Comparison of ENCODE assay signal across 8 cellular contexts in genomic region chr14:69767369-69767999, GRCh38. TPM values are rescaled to one million over a fixed set of nuclear protein-coding genes. Genes with fewer than 3 reads are reported as not detected.
A peak's percentile ranks its signal among the peaks of the same experiment; 100 is the strongest.
DNase-seq lines count a peak whose midpoint lies in the region; ATAC-seq, FAIRE-seq and TF ChIP-seq lines count a peak whose summit lies in the region.

No MANE protein-coding gene starts in this region.

- H2BK5ac ChIP-seq in H1 (ENCODE audit: low read depth, low read length) (peak overlapping the region; percentile 100), mesendoderm (ENCODE audit: low read length) (peak overlapping the region; percentile 73)

- H3K79me2 ChIP-seq in H1 (ENCODE audit: control insufficient read depth in 1 of 2, insufficient read depth in 2 of 2, low read length in 2 of 2) = peaks cover 6 to 37% of the 10 kb centered on the region in 2 experiments
- peaks cover 27% of the 10 kb centered on the region for H3K79me2 ChIP-seq in mesendoderm (ENCODE audit: control insufficient read depth, insufficient read depth, low read length)

- H3K4me1 ChIP-seq in CD8-positive, alpha-beta memory T cell (ENCODE audit: insufficient read depth, low read length) = peaks cover 45% of the 10 kb centered on the region
- peaks cover 0 to 5% (median 3%) of the 10 kb centered on the region in 4 experiments; a peak in 5 of 7 replicates for H3K4me1 ChIP-seq in H1 (replicated peaks in 1 of 4; ENCODE audit: control insufficient read depth in 3 of 4, insufficient read depth in 4 of 4, low read length in 3 of 4)
- peaks cover 4% of the 10 kb centered on the region for H3K4me1 ChIP-seq in mesendoderm (ENCODE audit: control insufficient read depth, low read depth, low read length)

- peak overlapping the region; percentile 94 for H2BK12ac ChIP-seq in H1 (ENCODE audit: low read depth, low read length)

- CTCF ChIA-PET in CD8-positive, alpha-beta memory T cell (lab: Charles Lee) = interaction anchor here (1.6 kb wide), 1 partner anchor 40 kb away, joined by 9 read pairs; no protein-coding TSS in a partner anchor
- CTCF ChIA-PET in activated CD8-positive, alpha-beta memory T cell treated with anti-CD3 and anti-CD28 coated beads, Interleukin-2, amount 10 ng/mL, durations not matched to agents 7 days and 5 days (lab: Charles Lee) = interaction anchor here (0.9 to 2.5 kb wide), 5 partner anchors 9 to 219 kb away, joined by 3 to 6 read pairs (median 3); no protein-coding TSS in a partner anchor
- CTCF ChIA-PET in H1 (lab: Charles Lee; ENCODE audit: partially characterized antibody) = interaction anchor here (0.7 to 0.8 kb wide), 2 partner anchors 36 to 193 kb away, joined by 4 read pairs; no protein-coding TSS in a partner anchor

- peak overlapping the region; percentile 99 to 100 (median 100) for H3K27ac Mint-ChIP-seq in CD8-positive, alpha-beta memory T cell
- H3K27ac Mint-ChIP-seq in activated CD8-positive, alpha-beta memory T cell treated with anti-CD3 and anti-CD28 coated beads, Interleukin-2, amount 10 ng/mL, durations not matched to agents 7 days and 5 days = peak overlapping the region; percentile 100

- H3K79me1 ChIP-seq in H1 (ENCODE audit: low read depth, low read length) (peaks cover 9% of the 10 kb centered on the region; the same call in 1 of the 2 replicates), mesendoderm (ENCODE audit: low read length) (peaks cover 17% of the 10 kb centered on the region)

- TF ChIP-seq RAD21 in H1 (IDR thresholded peaks at IDR 0.05 in 1 of 2, conservative IDR thresholded peaks at IDR 0.05 in 1 of 2; ENCODE audit: low read depth in 2 of 2, low read length in 2 of 2) = no peak

- H3K27me3 Mint-ChIP-seq in CD8-positive, alpha-beta memory T cell = peaks cover 0 to 20% of the 10 kb centered on the region in 2 donors
- no peaks in the 10 kb centered on the region for H3K27me3 Mint-ChIP-seq in activated CD8-positive, alpha-beta memory T cell treated with anti-CD3 and anti-CD28 coated beads, Interleukin-2, amount 10 ng/mL, durations not matched to agents 7 days and 5 days

- H3K36me3 Mint-ChIP-seq in CD8-positive, alpha-beta memory T cell = peaks cover 33 to 55% (median 35%) of the 10 kb centered on the region in 3 donors
- H3K36me3 Mint-ChIP-seq in activated CD8-positive, alpha-beta memory T cell treated with anti-CD3 and anti-CD28 coated beads, Interleukin-2, amount 10 ng/mL, durations not matched to agents 7 days and 5 days = peaks cover 57% of the 10 kb centered on the region

- H3K4me2 ChIP-seq in H1 (ENCODE audit: insufficient read depth in 1 of 2, low read depth in 2 of 2, low read length in 2 of 2) = peak overlapping the region; percentile 62 to 70
- peak overlapping the region; percentile 52 for H3K4me2 ChIP-seq in mesendoderm (ENCODE audit: low read length)

- 1% methylated on average over 33 of the region's 54 CpGs; no CpG with 5 or more reads in 1 of the 2 experiments for WGBS in H1 (ENCODE audit: extremely low coverage in 1 of 2, insufficient coverage in 1 of 2, insufficient read length in 1 of 2, insufficient replicate concordance in 2 of 2, low coverage in 1 of 2, low lambda C conversion rate in 2 of 2, missing lambda C conversion rate in 1 of 2), 2 experiments
- no CpG with 5 or more reads among the region's 54 CpGs for WGBS in mesendoderm (ENCODE audit: extremely low coverage, insufficient coverage, low lambda C conversion rate)

- H3K9ac ChIP-seq in H1 (replicated peaks in 1 of 4; ENCODE audit: extremely low read depth in 1 of 4, low read depth in 3 of 4, low read length in 3 of 4) = peak overlapping the region; percentile 94 to 100 (median 100)
- H3K9ac ChIP-seq in mesendoderm (ENCODE audit: low read length) = peak overlapping the region; percentile 93

- H3K23ac ChIP-seq in H1 (ENCODE audit: insufficient read length) = no peak overlapping the region
- no peak overlapping the region for H3K23ac ChIP-seq in mesendoderm (ENCODE audit: low read length)

- H3K36me3 ChIP-seq in CD8-positive, alpha-beta memory T cell (ENCODE audit: insufficient read depth, low read length) = peaks cover 44% of the 10 kb centered on the region
- H3K36me3 ChIP-seq in H1 (ENCODE audit: control insufficient read depth in 2 of 4, insufficient read depth in 4 of 4, low read length in 3 of 4) (peaks cover 39 to 47% (median 44%) of the 10 kb centered on the region in 4 experiments), mesendoderm (ENCODE audit: control insufficient read depth, insufficient read depth, low read length) (peaks cover 25% of the 10 kb centered on the region)

- H3K4ac ChIP-seq in H1 (replicated peaks; ENCODE audit: insufficient read length, low read depth, low read length) (peak overlapping the region; percentile 94), mesendoderm (ENCODE audit: low read depth, low read length) (peak overlapping the region; percentile 92)

- H4K8ac ChIP-seq in H1 (ENCODE audit: extremely low read depth, insufficient read depth, low read length) = peak overlapping the region; percentile 100
- no peak overlapping the region for H4K8ac ChIP-seq in mesendoderm (ENCODE audit: low read depth, low read length)

- peak overlapping the region; percentile 94 for H3K56ac ChIP-seq in H1 (replicated peaks; ENCODE audit: insufficient read length, low read depth, low read length)
- peak overlapping the region; percentile 96 for H3K56ac ChIP-seq in mesendoderm (ENCODE audit: low read length)

- peaks cover 14 to 15% of the 10 kb centered on the region in 2 experiments for H4K20me1 ChIP-seq in H1 (replicated peaks in 1 of 2; ENCODE audit: control insufficient read depth in 1 of 2, insufficient read depth in 2 of 2, low read length in 2 of 2)

- peak overlapping the region; percentile 98 to 100 (median 99) for H3K4me3 Mint-ChIP-seq in CD8-positive, alpha-beta memory T cell
- peak overlapping the region; percentile 98 for H3K4me3 Mint-ChIP-seq in activated CD8-positive, alpha-beta memory T cell treated with anti-CD3 and anti-CD28 coated beads, Interleukin-2, amount 10 ng/mL, durations not matched to agents 7 days and 5 days

- POLR2A ChIA-PET in CD8-positive, alpha-beta memory T cell (lab: Charles Lee) = interaction anchor here (0.5 to 2.9 kb wide), 7 partner anchors 9 to 974 kb away, joined by 3 to 30 read pairs (median 4); partner anchors contain the start of genes SUSD6 and ZFP36L1
- POLR2A ChIA-PET in H1 (lab: Charles Lee; ENCODE audit: partially characterized antibody) = interaction anchor here (0.6 to 3.8 kb wide), 31 partner anchors 9 to 240 kb away, joined by 3 to 39 read pairs (median 4); partner anchors contain the start of genes SLC10A1 and SUSD6

- peaks cover 0 to 7% (median 0%) of the 10 kb centered on the region in 5 donors for H3K9me3 Mint-ChIP-seq in CD8-positive, alpha-beta memory T cell
- peaks cover 5% of the 10 kb centered on the region for H3K9me3 Mint-ChIP-seq in activated CD8-positive, alpha-beta memory T cell treated with anti-CD3 and anti-CD28 coated beads, Interleukin-2, amount 10 ng/mL, durations not matched to agents 7 days and 5 days (ENCODE audit: low read depth)

- no peak for TF ChIP-seq CTCF in H1 (IDR thresholded peaks at IDR 0.05; ENCODE audit: control extremely low read depth in 1 of 3, insufficient read depth in 1 of 3, low read depth in 1 of 3, low read length in 3 of 3)

- peak overlapping the region; percentile 100 for H3K27ac ChIP-seq in CD8-positive, alpha-beta memory T cell (ENCODE audit: low read depth, low read length)
- H3K27ac ChIP-seq in H1 (ENCODE audit: low read depth, low read length) (peak overlapping the region; percentile 99), mesendoderm (ENCODE audit: low read depth, low read length) (peak overlapping the region; percentile 92)

- peak overlapping the region; percentile 92 for H4K91ac ChIP-seq in H1 (replicated peaks; ENCODE audit: insufficient read length, low read length)

- ATAC-seq in GM21367 (IDR thresholded peaks at IDR 0.05; ENCODE audit: unreplicated experiment) = peak; percentile 53
- ATAC-seq in activated CD8-positive, alpha-beta memory T cell treated with anti-CD3 and anti-CD28 coated beads, Interleukin-2, amount 10 ng/mL, durations not matched to agents 7 days and 5 days = peak; percentile 68

- H4K5ac ChIP-seq in H1 (ENCODE audit: insufficient read length, low read depth, low read length) (peak overlapping the region; percentile 99), mesendoderm (ENCODE audit: low read length) (no peak overlapping the region)

- H2BK120ac ChIP-seq in H1 (replicated peaks; ENCODE audit: low read depth, low read length) = peak overlapping the region; percentile 38
- no peak overlapping the region for H2BK120ac ChIP-seq in mesendoderm (ENCODE audit: low read depth, low read length)

- no peak overlapping the region for H2AFZ ChIP-seq in H1 (ENCODE audit: low read length)

- H3K4me1 Mint-ChIP-seq in CD8-positive, alpha-beta memory T cell = peaks cover 60 to 66% (median 65%) of the 10 kb centered on the region in 3 donors
- H3K4me1 Mint-ChIP-seq in activated CD8-positive, alpha-beta memory T cell treated with anti-CD3 and anti-CD28 coated beads, Interleukin-2, amount 10 ng/mL, durations not matched to agents 7 days and 5 days = peaks cover 58% of the 10 kb centered on the region

- H2AK5ac ChIP-seq in H1 (ENCODE audit: low read depth, low read length) = peak overlapping the region; percentile 98; the same call in 1 of the 2 replicates
- peak overlapping the region; percentile 88 for H2AK5ac ChIP-seq in mesendoderm (ENCODE audit: low read length)

- TF ChIP-seq POLR2A in H1 (IDR thresholded peaks at IDR 0.05; ENCODE audit: control extremely low read depth in 1 of 2, low read depth in 2 of 2, low read length in 2 of 2) = peak; percentile 43 to 64

- H3K18ac ChIP-seq in H1 (ENCODE audit: extremely low read depth, low read length) (peak overlapping the region; percentile 99), mesendoderm (ENCODE audit: low read length) (peak overlapping the region; percentile 81)

- no peak overlapping the region for H2BK20ac ChIP-seq in H1 (ENCODE audit: low read length)

- no peak overlapping the region for H3K14ac ChIP-seq in H1 (ENCODE audit: insufficient read length)

- FAIRE-seq in H1 (lab: Jason Lieb, UNC) = no peak

- H2BK15ac ChIP-seq in H1 (ENCODE audit: low read length) = no peak overlapping the region
- H2BK15ac ChIP-seq in mesendoderm (replicated peaks; ENCODE audit: low read depth) = no peak overlapping the region

- H3K9me3 ChIP-seq in CD8-positive, alpha-beta memory T cell (ENCODE audit: low read length) = no peaks in the 10 kb centered on the region
- no peaks in the 10 kb centered on the region for H3K9me3 ChIP-seq in H1 (ENCODE audit: insufficient read depth in 2 of 2, low read depth in 1 of 2, low read length in 1 of 2)

- 0 out of 3 replicates have a peak, but pooled peaks of 1 of the 2 experiments have one; percentile 35 for TF ChIP-seq EP300 in H1 (IDR thresholded peaks at IDR 0.05; ENCODE audit: borderline replicate concordance in 1 of 2, low read depth in 2 of 2, low read length in 2 of 2)

- peak; percentile 84 to 93 (median 88) for DNase-seq in CD8-positive, alpha-beta memory T cell
- DNase-seq in HT1080 (ENCODE audit: low read depth) (peak; percentile 88), H1 (ENCODE audit: low read depth in 1 of 2, low spot score in 2 of 2) (peak; percentile 73 to 93), mesendoderm (peak; percentile 96)
- DNase-seq in NK-92 treated with Interleukin-12 subunit alpha and Interleukin-12 subunit beta, amount 100 ng/mL, for 24 hours (lab: John Stamatoyannopoulos, UW) = peak; percentile 89
- peak; percentile 93 for DNase-seq in activated CD8-positive, alpha-beta memory T cell treated with anti-CD3 and anti-CD28 coated beads, Interleukin-2, amount 10 ng/mL, durations not matched to agents 7 days and 5 days
- peak; percentile 82 for DNase-seq in stimulated activated CD8-positive, alpha-beta memory T cell treated with anti-CD3 and anti-CD28 coated beads, Interleukin-12 subunit alpha, Interleukin-12 subunit beta, amount 100 ng/mL, for 24 hours (ENCODE audit: extremely low read depth)

- H3K27me3 ChIP-seq in CD8-positive, alpha-beta memory T cell (ENCODE audit: insufficient read depth, low read length, poor library complexity, severe bottlenecking) = no peaks in the 10 kb centered on the region
- H3K27me3 ChIP-seq in H1 (replicated peaks in 1 of 4; ENCODE audit: control insufficient read depth in 3 of 4, extremely low read depth in 1 of 4, insufficient read depth in 3 of 4, low read length in 3 of 4) (no peaks in the 10 kb centered on the region), mesendoderm (ENCODE audit: insufficient read depth, low read length, poor library complexity) (no peaks in the 10 kb centered on the region)

- H3K23me2 ChIP-seq in H1 (ENCODE audit: low read depth, low read length) = peaks cover 3% of the 10 kb centered on the region; the same call in 1 of the 2 replicates

- H3K4me3 ChIP-seq in CD8-positive, alpha-beta memory T cell (ENCODE audit: low read length) = peak overlapping the region; percentile 99
- peak overlapping the region; percentile 95 to 100 (median 98) for H3K4me3 ChIP-seq in H1 (ENCODE audit: extremely low read depth in 1 of 4, insufficient read depth in 2 of 4, low read depth in 3 of 4, low read length in 4 of 4)
- peak overlapping the region; percentile 84 for H3K4me3 ChIP-seq in mesendoderm (ENCODE audit: low read length)

RNA-seq across cellular contexts. Expression of gene SRSF5, which starts 0.5 kb away (rescaled TPM):
- total RNA-seq in CD8-positive, alpha-beta memory T cell = 100 to 1,000 TPM; 291 to 307 TPM
- 1,226 TPM for polyA plus RNA-seq in CD8-positive, alpha-beta memory T cell
- 120 and 191 TPM in 2 replicates for total RNA-seq in HT1080 (2014; rRNA removed; shearing (Covaris generic))
- polyA plus RNA-seq in HT1080 (2015; cell fraction: cytosol; rRNA removed) = 224 TPM in 2 replicates
- polyA plus RNA-seq in HT1080 (2015; cell fraction: nucleus; rRNA removed) = 1,094 and 1,109 TPM in 2 replicates
- 100 to 1,000 TPM; 335 to 407 TPM for total RNA-seq in activated CD8-positive, alpha-beta memory T cell treated with anti-CD3 and anti-CD28 coated beads, Interleukin-2, amount 10 ng/mL, durations not matched to agents 7 days and 5 days
- 226 and 238 TPM in 2 replicates for total RNA-seq in H1 (2021; fragmentation: NEBNext Ultra II Directional; extraction: Animal tissue kit (Norgen Biotek cat#: 25700))
- 101 and 114 TPM in 2 replicates for polyA plus RNA-seq in H1 (2011; rRNA removed)
- polyA plus RNA-seq in H1 (2011; cell fraction: cytosol; rRNA removed) = 369 TPM
- polyA plus RNA-seq in H1 (2011; cell fraction: nucleus; rRNA removed) = 200 TPM
- 380 to 494 TPM (median 401 TPM) in 4 replicates for polyA plus RNA-seq in H1 (2012, experiment 1 of 2)
- 62.0 TPM for polyA plus RNA-seq in H1 (2012, experiment 2 of 2)
- polyA plus RNA-seq in H1 (2013, experiment 1 of 2) = 219 TPM
- 196 TPM for polyA plus RNA-seq in H1 (2013, experiment 2 of 2)
- polyA minus RNA-seq in H1 (2011; rRNA and poly(A)+ RNA removed) = 82.9 and 96.4 TPM in 2 replicates
- 118 TPM for polyA minus RNA-seq in H1 (2011; cell fraction: cytosol; rRNA and poly(A)+ RNA removed)
- 225 TPM for polyA minus RNA-seq in H1 (2011; cell fraction: nucleus; rRNA and poly(A)+ RNA removed)
- 231 TPM for polyA plus RNA-seq in mesendoderm (2013, experiment 1 of 2)
- 225 TPM for polyA plus RNA-seq in mesendoderm (2013, experiment 2 of 2)

RNA-seq across cellular contexts. Expression of gene SLC10A1, which starts 29.6 kb away (rescaled TPM):
- not detected for total RNA-seq in CD8-positive, alpha-beta memory T cell
- not detected for polyA plus RNA-seq in CD8-positive, alpha-beta memory T cell
- total RNA-seq in HT1080 (2014; rRNA removed; shearing (Covaris generic)) = not detected in 2 replicates
- not detected in 2 replicates for polyA plus RNA-seq in HT1080 (2015; cell fraction: cytosol; rRNA removed)
- not detected in 2 replicates for polyA plus RNA-seq in HT1080 (2015; cell fraction: nucleus; rRNA removed)
- total RNA-seq in activated CD8-positive, alpha-beta memory T cell treated with anti-CD3 and anti-CD28 coated beads, Interleukin-2, amount 10 ng/mL, durations not matched to agents 7 days and 5 days = not detected
- total RNA-seq in H1 (2021; fragmentation: NEBNext Ultra II Directional; extraction: Animal tissue kit (Norgen Biotek cat#: 25700)) = not detected in 2 replicates
- not detected in 2 replicates for polyA plus RNA-seq in H1 (2011; rRNA removed)
- not detected for polyA plus RNA-seq in H1 (2011; cell fraction: cytosol; rRNA removed)
- not detected for polyA plus RNA-seq in H1 (2011; cell fraction: nucleus; rRNA removed)
- polyA plus RNA-seq in H1 (2012, experiment 1 of 2) = not detected in 4 replicates
- polyA plus RNA-seq in H1 (2012, experiment 2 of 2) = not detected
- 0.06 TPM for polyA plus RNA-seq in H1 (2013, experiment 1 of 2)
- polyA plus RNA-seq in H1 (2013, experiment 2 of 2) = not detected
- polyA minus RNA-seq in H1 (2011; rRNA and poly(A)+ RNA removed) = not detected in 2 replicates
- not detected for polyA minus RNA-seq in H1 (2011; cell fraction: cytosol; rRNA and poly(A)+ RNA removed)
- polyA minus RNA-seq in H1 (2011; cell fraction: nucleus; rRNA and poly(A)+ RNA removed) = not detected
- not detected for polyA plus RNA-seq in mesendoderm (2013, experiment 1 of 2)
- polyA plus RNA-seq in mesendoderm (2013, experiment 2 of 2) = not detected

Comparison
In these comparisons a context has a peak if more than half of its experiments do, and no peak if none do; other contexts are left out.
1. Peak in every context shown above with its lines: DNase-seq, ATAC-seq, H3K4me3 ChIP-seq and H3K27ac ChIP-seq.